Comparison of ENCODE assay signal across 11 cellular contexts in genomic region chr4:77196866-77197265, GRCh38. TPM values are rescaled to one million over a fixed set of nuclear protein-coding genes. Genes with fewer than 3 reads are reported as not detected.
A peak's percentile ranks its signal among the peaks of the same experiment; 100 is the strongest.
DNase-seq lines count a peak whose midpoint lies in the region; ATAC-seq lines count a peak whose summit lies in the region.
"Had no signal": no experiment of that assay in that cellular context is flagged by ENCODE, and none has a peak within 500 bp of the region (broad histone marks: within the 10 kb centered on the region; RNA-seq: fewer than 3 reads in every experiment).

No MANE protein-coding gene starts in this region.

- intact Hi-C loops in activated T-helper 1 cell treated with anti-CD3 and anti-CD28 coated beads, Interleukin-12 subunit alpha, Interleukin-12 subunit beta, Interleukin-2, Interleukin-4 antibody, amounts not matched to agents 30 ng/mL and 10 ng/mL and 1 ng/mL, durations not matched to agents 14 hours and 24 hours and 36 hours (cut with micrococcal nuclease): no loop called here

- H3K9me3 Mint-ChIP-seq in activated CD4-positive, alpha-beta T cell treated with anti-CD3 and anti-CD28 coated beads, Interleukin-2, amount 10 ng/mL, durations not matched to agents 7 days and 5 days: no peaks in the 10 kb centered on the region
- no peaks in the 10 kb centered on the region for H3K9me3 Mint-ChIP-seq in stimulated activated memory B cell treated with anti-CD40 and anti-IgM and Interleukin-4, amounts not matched to agents 10 μg/mL and 1 μg/mL and 100 μg/mL, for 72 hours
- H3K9me3 Mint-ChIP-seq in activated T-helper 1 cell treated with anti-CD3 and anti-CD28 coated beads, Interleukin-12 subunit alpha, Interleukin-12 subunit beta, Interleukin-2, Interleukin-4 antibody, amounts not matched to agents 30 ng/mL and 10 ng/mL and 1 ng/mL, durations not matched to agents 14 hours and 24 hours and 36 hours: no peaks in the 10 kb centered on the region

- peaks cover 18% of the 10 kb centered on the region for H3K4me1 Mint-ChIP-seq in activated CD4-positive, alpha-beta T cell treated with anti-CD3 and anti-CD28 coated beads, Interleukin-2, amount 10 ng/mL, durations not matched to agents 7 days and 5 days
- peaks cover 56% of the 10 kb centered on the region for H3K4me1 Mint-ChIP-seq in stimulated activated memory B cell treated with anti-CD40 and anti-IgM and Interleukin-4, amounts not matched to agents 10 μg/mL and 1 μg/mL and 100 μg/mL, for 72 hours
- peaks cover 23% of the 10 kb centered on the region for H3K4me1 Mint-ChIP-seq in activated T-helper 1 cell treated with anti-CD3 and anti-CD28 coated beads, Interleukin-12 subunit alpha, Interleukin-12 subunit beta, Interleukin-2, Interleukin-4 antibody, amounts not matched to agents 30 ng/mL and 10 ng/mL and 1 ng/mL, durations not matched to agents 14 hours and 24 hours and 36 hours (ENCODE audit: low read depth)

- POLR2A ChIA-PET in activated CD4-positive, alpha-beta T cell treated with anti-CD3 and anti-CD28 coated beads, Interleukin-2, amount 10 ng/mL, durations not matched to agents 7 days and 5 days (lab: Charles Lee): interaction anchor here (0.6 kb wide), 1 partner anchor 128 kb away, joined by 3 read pairs; no protein-coding TSS in a partner anchor

- ATAC-seq in HG02798 (IDR thresholded peaks at IDR 0.05; ENCODE audit: poor library complexity, unreplicated experiment): peak; percentile 34
- peak; percentile 74 for ATAC-seq in stimulated activated memory B cell treated with anti-CD40 and anti-IgM and Interleukin-4, amounts not matched to agents 10 μg/mL and 1 μg/mL and 100 μg/mL, for 72 hours
- ATAC-seq: A549, HepG2 had no signal

- H3K4me3 Mint-ChIP-seq in activated CD4-positive, alpha-beta T cell treated with anti-CD3 and anti-CD28 coated beads, Interleukin-2, amount 10 ng/mL, durations not matched to agents 7 days and 5 days: no peak overlapping the region
- H3K4me3 Mint-ChIP-seq in stimulated activated memory B cell treated with anti-CD40 and anti-IgM and Interleukin-4, amounts not matched to agents 10 μg/mL and 1 μg/mL and 100 μg/mL, for 72 hours: peak overlapping the region; percentile 9
- no peak overlapping the region for H3K4me3 Mint-ChIP-seq in activated T-helper 1 cell treated with anti-CD3 and anti-CD28 coated beads, Interleukin-12 subunit alpha, Interleukin-12 subunit beta, Interleukin-2, Interleukin-4 antibody, amounts not matched to agents 30 ng/mL and 10 ng/mL and 1 ng/mL, durations not matched to agents 14 hours and 24 hours and 36 hours

- CTCF ChIA-PET in activated CD4-positive, alpha-beta T cell treated with anti-CD3 and anti-CD28 coated beads, Interleukin-2, amount 10 ng/mL, durations not matched to agents 7 days and 5 days (lab: Charles Lee): interaction anchor here (0.6 to 0.8 kb wide), 2 partner anchors 100 to 1241 kb away, joined by 3 read pairs; no protein-coding TSS in a partner anchor

- no peaks in the 10 kb centered on the region for H3K36me3 Mint-ChIP-seq in activated CD4-positive, alpha-beta T cell treated with anti-CD3 and anti-CD28 coated beads, Interleukin-2, amount 10 ng/mL, durations not matched to agents 7 days and 5 days (ENCODE audit: low read depth)
- H3K36me3 Mint-ChIP-seq in stimulated activated memory B cell treated with anti-CD40 and anti-IgM and Interleukin-4, amounts not matched to agents 10 μg/mL and 1 μg/mL and 100 μg/mL, for 72 hours: no peaks in the 10 kb centered on the region
- H3K36me3 Mint-ChIP-seq in activated T-helper 1 cell treated with anti-CD3 and anti-CD28 coated beads, Interleukin-12 subunit alpha, Interleukin-12 subunit beta, Interleukin-2, Interleukin-4 antibody, amounts not matched to agents 30 ng/mL and 10 ng/mL and 1 ng/mL, durations not matched to agents 14 hours and 24 hours and 36 hours (ENCODE audit: low read depth): no peaks in the 10 kb centered on the region

- DNase-seq in activated CD4-positive, alpha-beta T cell treated with anti-CD3 and anti-CD28 coated beads for 48 hours: peak; percentile 19
- no peak for DNase-seq in activated CD4-positive, alpha-beta T cell treated with anti-CD3 and anti-CD28 coated beads, Interleukin-2, amount 10 ng/mL, durations not matched to agents 7 days and 5 days
- DNase-seq in NCI-H82 treated with DMSO at 0.1 percent for 48 hours (lab: John Stamatoyannopoulos, UW; ENCODE audit: unreplicated experiment) (peak; percentile 93), mesenteric fat pad (ENCODE audit: low spot score) (no peak), ureter (ENCODE audit: low spot score) (no peak)
- DNase-seq in activated T-helper 1 cell treated with anti-CD3 and anti-CD28 coated beads, Interleukin-12 subunit alpha, Interleukin-12 subunit beta, Interleukin-2, Interleukin-4 antibody, amounts not matched to agents 30 ng/mL and 10 ng/mL and 1 ng/mL, durations not matched to agents 14 hours and 24 hours and 36 hours (ENCODE audit: low spot score): no peak
- DNase-seq: stimulated activated CD4-positive, alpha-beta T cell treated with anti-CD3 and anti-CD28 coated beads, Interleukin-4, amount 100 ng/mL, for 1 hour had no signal

- no peak overlapping the region for H3K27ac Mint-ChIP-seq in activated CD4-positive, alpha-beta T cell treated with anti-CD3 and anti-CD28 coated beads, Interleukin-2, amount 10 ng/mL, durations not matched to agents 7 days and 5 days
- peak overlapping the region; percentile 97 for H3K27ac Mint-ChIP-seq in stimulated activated memory B cell treated with anti-CD40 and anti-IgM and Interleukin-4, amounts not matched to agents 10 μg/mL and 1 μg/mL and 100 μg/mL, for 72 hours
- H3K27ac Mint-ChIP-seq in activated T-helper 1 cell treated with anti-CD3 and anti-CD28 coated beads, Interleukin-12 subunit alpha, Interleukin-12 subunit beta, Interleukin-2, Interleukin-4 antibody, amounts not matched to agents 30 ng/mL and 10 ng/mL and 1 ng/mL, durations not matched to agents 14 hours and 24 hours and 36 hours: no peak overlapping the region

- peaks cover 11% of the 10 kb centered on the region for H3K27me3 Mint-ChIP-seq in activated CD4-positive, alpha-beta T cell treated with anti-CD3 and anti-CD28 coated beads, Interleukin-2, amount 10 ng/mL, durations not matched to agents 7 days and 5 days
- H3K27me3 Mint-ChIP-seq in stimulated activated memory B cell treated with anti-CD40 and anti-IgM and Interleukin-4, amounts not matched to agents 10 μg/mL and 1 μg/mL and 100 μg/mL, for 72 hours: no peaks in the 10 kb centered on the region
- H3K27me3 Mint-ChIP-seq in activated T-helper 1 cell treated with anti-CD3 and anti-CD28 coated beads, Interleukin-12 subunit alpha, Interleukin-12 subunit beta, Interleukin-2, Interleukin-4 antibody, amounts not matched to agents 30 ng/mL and 10 ng/mL and 1 ng/mL, durations not matched to agents 14 hours and 24 hours and 36 hours (ENCODE audit: insufficient read depth): peaks cover 8% of the 10 kb centered on the region

RNA-seq across cellular contexts. Expression of gene CCNG2, which starts 39.9 kb away (rescaled TPM):
- 10 to 100 TPM; 28.1 to 31.5 TPM for total RNA-seq in activated CD4-positive, alpha-beta T cell treated with anti-CD3 and anti-CD28 coated beads, Interleukin-2, amount 10 ng/mL, durations not matched to agents 7 days and 5 days
- total RNA-seq in mesenteric fat pad (28.6 TPM), ureter (60.9 TPM)
- total RNA-seq in activated T-helper 1 cell treated with anti-CD3 and anti-CD28 coated beads, Interleukin-12 subunit alpha, Interleukin-12 subunit beta, Interleukin-2, Interleukin-4 antibody, amounts not matched to agents 30 ng/mL and 10 ng/mL and 1 ng/mL, durations not matched to agents 14 hours and 24 hours and 36 hours: 7.8 and 8.3 TPM in 2 replicates

Comparison
In these comparisons a context has a peak if more than half of its experiments do, and no peak if none do; other contexts are left out.
1. DNase-seq: peak in activated CD4-positive, alpha-beta T cell treated with anti-CD3 and anti-CD28 coated beads for 48 hours (single experiment) and NCI-H82 treated with DMSO at 0.1 percent for 48 hours (single experiment); none in activated CD4-positive, alpha-beta T cell treated with anti-CD3 and anti-CD28 coated beads, Interleukin-2, amount 10 ng/mL, durations not matched to agents 7 days and 5 days (single experiment), mesenteric fat pad (single experiment), ureter (single experiment) and activated T-helper 1 cell treated with anti-CD3 and anti-CD28 coated beads, Interleukin-12 subunit alpha, Interleukin-12 subunit beta, Interleukin-2, Interleukin-4 antibody, amounts not matched to agents 30 ng/mL and 10 ng/mL and 1 ng/mL, durations not matched to agents 14 hours and 24 hours and 36 hours (single experiment).